14 cellular contexts compared by ENCODE assay signal in the genomic region with DNA sequence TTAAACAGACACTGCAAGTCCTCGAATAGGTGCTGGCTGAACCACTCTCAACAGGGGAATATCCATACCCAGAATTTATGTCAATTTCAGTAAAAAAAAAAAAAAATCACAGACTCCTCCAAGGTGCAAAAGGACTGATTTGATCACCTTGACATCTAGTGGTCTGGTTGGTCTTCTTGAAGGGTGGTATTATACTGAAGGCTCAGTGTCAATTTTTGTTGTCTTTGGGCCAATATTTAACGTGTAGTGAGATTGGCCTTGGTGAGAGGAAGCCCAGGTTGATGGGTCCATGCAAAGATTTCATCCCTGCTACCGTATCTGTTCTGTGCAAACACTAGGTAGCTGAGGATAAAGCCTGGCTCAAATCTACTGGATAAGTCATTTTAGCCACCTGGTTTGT. TPM values are rescaled to one million over a fixed set of nuclear protein-coding genes. Genes with fewer than 3 reads are reported as not detected.
DNase-seq lines count a peak whose midpoint lies in the region; ATAC-seq and TF ChIP-seq lines count a peak whose summit lies in the region.
"Had no signal": no experiment of that assay in that cellular context is flagged by ENCODE, and none has a peak within 500 bp of the region (broad histone marks: within the 10 kb centered on the region; RNA-seq: fewer than 3 reads in every experiment).

No MANE protein-coding gene starts in this region.

- TF ChIP-seq CTCF in AG09319 (IDR thresholded peaks at IDR 0.05; ENCODE audit: low read depth, low read length) = peak; percentile 6
- peak; percentile 41; the same call in 1 of the 2 replicates for TF ChIP-seq CTCF in OCI-LY7 (conservative IDR thresholded peaks at IDR 0.05; ENCODE audit: low read length)

- H3K4me3 ChIP-seq in OCI-LY7 (ENCODE audit: low read depth, low read length, poor library complexity, severe bottlenecking) = no peak overlapping the region
- H3K4me3 ChIP-seq: ascending aorta had no signal

- H3K4me1 Mint-ChIP-seq in effector memory CD8-positive, alpha-beta T cell (ENCODE audit: low read depth in 2 of 2) = peaks cover 60 to 83% of the 10 kb centered on the region in 2 donors

- CTCF ChIA-PET in OCI-LY7 (lab: Charles Lee; ENCODE audit: unreplicated experiment) = no interaction called here

- BruUV-seq in OCI-LY7 (replicated peaks; lab: Mats Ljungman, UMichigan) = no TSS peak

- H3K36me3 Mint-ChIP-seq in effector memory CD8-positive, alpha-beta T cell (ENCODE audit: insufficient read depth) = peaks cover 24% of the 10 kb centered on the region

- POLR2A ChIA-PET in OCI-LY7 (lab: Charles Lee) = interaction anchor here (1.1 kb wide), 1 partner anchor 9 kb away, joined by 3 read pairs; no protein-coding TSS in a partner anchor

- H3K4me3 Mint-ChIP-seq in effector memory CD8-positive, alpha-beta T cell = no peak overlapping the region
- H3K4me3 Mint-ChIP-seq: CD14-positive monocyte had no signal

- DNase-seq in AG09319 (ENCODE audit: extremely low read depth, low read depth) (no peak), DMS53 (lab: John Stamatoyannopoulos, UW) (peak; percentile 46), OCI-LY7 (ENCODE audit: low spot score) (no peak), occipital lobe (lab: John Stamatoyannopoulos, UW) (no peak), GM19238 (ENCODE audit: insufficient read length, low spot score) (no peak)
- no peak for DNase-seq in effector memory CD8-positive, alpha-beta T cell
- DNase-seq: effector memory CD4-positive, alpha-beta T cell; glutamatergic neuron; NCI-H345; RPMI8226 had no signal

- no peaks in the 10 kb centered on the region for H3K79me2 ChIP-seq in OCI-LY7 (ENCODE audit: insufficient read depth, low read depth, low read length)

- no peaks in the 10 kb centered on the region for H3K9me2 ChIP-seq in OCI-LY7 (ENCODE audit: insufficient read depth, low read length)

- ATAC-seq in effector memory CD8-positive, alpha-beta T cell (replicated peaks) = no peak
- ATAC-seq in GM18519 (IDR thresholded peaks at IDR 0.05; ENCODE audit: low FRiP score, unreplicated experiment) (no peak), GM18858 (IDR thresholded peaks at IDR 0.05; ENCODE audit: unreplicated experiment) (no peak)

- H3K27ac Mint-ChIP-seq in effector memory CD8-positive, alpha-beta T cell = peak overlapping the region; percentile 95 to 98
- H3K27ac Mint-ChIP-seq: CD14-positive monocyte had no signal

- intact Hi-C loops in OCI-LY7 (cut with micrococcal nuclease; ENCODE audit: unreplicated experiment) = no loop called here

- no peak overlapping the region for H3K4me2 ChIP-seq in OCI-LY7 (ENCODE audit: low read length)

- no peaks in the 10 kb centered on the region for H3K9me3 ChIP-seq in OCI-LY7 (ENCODE audit: low read length)
- H3K9me3 ChIP-seq: ascending aorta had no signal

- no peaks in the 10 kb centered on the region for H3K4me1 ChIP-seq in OCI-LY7 (ENCODE audit: insufficient read depth, low read length, poor library complexity, severe bottlenecking)

- no peaks in the 10 kb centered on the region for H3K27me3 Mint-ChIP-seq in effector memory CD8-positive, alpha-beta T cell

- H3K9me3 Mint-ChIP-seq in effector memory CD8-positive, alpha-beta T cell = no peaks in the 10 kb centered on the region

- H2AFZ ChIP-seq in OCI-LY7 (ENCODE audit: low read length) = no peak overlapping the region

- no peaks in the 10 kb centered on the region for H3K36me3 ChIP-seq in OCI-LY7 (ENCODE audit: insufficient read depth, low read length)
- H3K36me3 ChIP-seq: ascending aorta had no signal

- H4K20me1 ChIP-seq in OCI-LY7 (ENCODE audit: insufficient read depth, low read length) = no peaks in the 10 kb centered on the region

- H3K27ac ChIP-seq in OCI-LY7 (ENCODE audit: low read depth, low read length, poor library complexity, severe bottlenecking) = no peak overlapping the region
- H3K27ac ChIP-seq: ascending aorta had no signal

RNA-seq across cellular contexts. Expression of a gene that starts 4.0 kb away (rescaled TPM):
- total RNA-seq in OCI-LY7 (2014; rRNA removed; shearing (Covaris generic)) = not detected in 2 replicates
- not detected in 2 replicates for total RNA-seq in OCI-LY7 (2022)
- total RNA-seq in occipital lobe = 1.6 TPM
- total RNA-seq: ascending aorta had no signal
